Comparison of ENCODE assay signal across 8 cellular contexts in the genomic region with DNA sequence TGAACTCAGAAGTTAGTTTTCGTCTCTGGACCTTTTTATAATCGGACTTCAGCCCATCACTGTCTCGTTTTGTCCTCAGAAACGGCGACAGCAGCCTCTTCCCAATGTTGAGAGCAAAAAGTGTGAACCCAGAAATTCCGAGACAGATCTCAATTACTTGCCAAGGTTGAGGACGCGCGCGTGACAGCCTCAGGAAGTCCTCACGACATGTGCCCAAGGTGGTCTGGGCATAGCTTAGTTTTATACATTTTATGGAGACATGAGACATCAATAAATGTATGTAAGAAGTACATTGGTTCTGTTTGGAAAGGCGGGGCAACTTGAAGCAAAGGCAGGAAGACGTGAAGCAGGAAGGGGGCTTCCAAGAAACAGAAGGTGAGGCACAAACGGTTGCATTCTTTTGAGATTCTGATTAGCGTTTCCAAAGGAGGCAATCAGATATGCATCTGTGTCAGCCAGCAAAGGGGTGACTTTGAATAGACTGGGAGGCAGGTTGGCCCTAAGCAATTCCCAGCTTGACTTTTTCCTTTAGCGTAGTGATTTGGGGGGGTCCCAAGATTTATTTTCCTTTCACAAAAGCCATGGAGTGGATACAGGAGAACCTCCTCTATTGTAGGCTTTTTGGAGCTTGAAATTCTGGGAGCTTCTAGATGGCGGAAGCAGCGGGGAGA. TPM values are rescaled to one million over a fixed set of nuclear protein-coding genes. Genes with fewer than 3 reads are reported as not detected.
DNase-seq lines count a peak whose midpoint lies in the region; ATAC-seq, FAIRE-seq and TF ChIP-seq lines count a peak whose summit lies in the region.

No MANE protein-coding gene starts in this region.

- H3K27me3 Mint-ChIP-seq in activated CD8-positive, alpha-beta T cell treated with anti-CD3 and anti-CD28 coated beads, Interleukin-2, amount 10 ng/mL, durations not matched to agents 7 days and 5 days (ENCODE audit: low read depth), result no peaks in the 10 kb centered on the region

- peak overlapping the region; percentile 97 for H3K27ac ChIP-seq in left ventricle myocardium inferior (replicated peaks)

- no peak for TF ChIP-seq CTCF in left ventricle myocardium inferior (IDR thresholded peaks at IDR 0.05; ENCODE audit: borderline replicate concordance)

- TF ChIP-seq POLR2A in GM12891 (IDR thresholded peaks at IDR 0.05; ENCODE audit: low read depth, low read length), result peak; percentile 86

- H3K9ac ChIP-seq in skeletal muscle satellite cell (ENCODE audit: low read depth, low read length), result peak overlapping the region; percentile 97

- H3K27me3 ChIP-seq in left ventricle myocardium inferior (ENCODE audit: low read depth) (no peaks in the 10 kb centered on the region), skeletal muscle satellite cell (ENCODE audit: control insufficient read depth, insufficient read depth, low read length) (no peaks in the 10 kb centered on the region)

- ATAC-seq in HG02852 (IDR thresholded peaks at IDR 0.05; ENCODE audit: unreplicated experiment) (peak; percentile 23), HG03045 (IDR thresholded peaks at IDR 0.05; ENCODE audit: unreplicated experiment) (no peak), GM18873 (IDR thresholded peaks at IDR 0.05; ENCODE audit: low FRiP score, unreplicated experiment) (no peak)
- ATAC-seq in activated CD8-positive, alpha-beta T cell treated with anti-CD3 and anti-CD28 coated beads, Interleukin-2, amount 10 ng/mL, durations not matched to agents 7 days and 5 days, result peak; percentile 30

- peak overlapping the region; percentile 95 for H3K27ac Mint-ChIP-seq in activated CD8-positive, alpha-beta T cell treated with anti-CD3 and anti-CD28 coated beads, Interleukin-2, amount 10 ng/mL, durations not matched to agents 7 days and 5 days

- H3K4me3 ChIP-seq in left ventricle myocardium inferior, result peak overlapping the region; percentile 93
- H3K4me3 ChIP-seq in skeletal muscle satellite cell (ENCODE audit: low read length), result peak overlapping the region; percentile 75

- no peaks in the 10 kb centered on the region for H3K9me3 Mint-ChIP-seq in activated CD8-positive, alpha-beta T cell treated with anti-CD3 and anti-CD28 coated beads, Interleukin-2, amount 10 ng/mL, durations not matched to agents 7 days and 5 days (ENCODE audit: insufficient read depth)

- peak overlapping the region; percentile 85 for H3K4me3 Mint-ChIP-seq in activated CD8-positive, alpha-beta T cell treated with anti-CD3 and anti-CD28 coated beads, Interleukin-2, amount 10 ng/mL, durations not matched to agents 7 days and 5 days

- H3K36me3 ChIP-seq in left ventricle myocardium inferior, result peaks cover 20% of the 10 kb centered on the region
- peaks cover 10% of the 10 kb centered on the region for H3K36me3 ChIP-seq in skeletal muscle satellite cell (ENCODE audit: insufficient read depth, low read length)

- peaks cover 38% of the 10 kb centered on the region for H3K4me1 Mint-ChIP-seq in activated CD8-positive, alpha-beta T cell treated with anti-CD3 and anti-CD28 coated beads, Interleukin-2, amount 10 ng/mL, durations not matched to agents 7 days and 5 days (ENCODE audit: low read depth)

- peak overlapping the region; percentile 88 for H3K4me2 ChIP-seq in skeletal muscle satellite cell (ENCODE audit: low read length)

- H3K4me1 ChIP-seq in left ventricle myocardium inferior, result peaks cover 48% of the 10 kb centered on the region
- H3K4me1 ChIP-seq in skeletal muscle satellite cell (ENCODE audit: control insufficient read depth, insufficient read depth, low read length), result peaks cover 21% of the 10 kb centered on the region

- peak; percentile 5 for FAIRE-seq in GM12891 (lab: Jason Lieb, UNC)

- CTCF ChIA-PET in activated CD8-positive, alpha-beta T cell treated with anti-CD3 and anti-CD28 coated beads, Interleukin-2, amount 10 ng/mL, durations not matched to agents 7 days and 5 days (lab: Charles Lee), result interaction anchor here (0.7 to 4.5 kb wide), 42 partner anchors 8 to 406 kb away, joined by 3 to 76 read pairs (median 5); a partner anchor contains a TSS

- intact Hi-C loops in left ventricle myocardium inferior (cut with micrococcal nuclease), result no loop called here

- no peaks in the 10 kb centered on the region for H3K9me3 ChIP-seq in left ventricle myocardium inferior (replicated peaks)
- no peaks in the 10 kb centered on the region for H3K9me3 ChIP-seq in skeletal muscle satellite cell (replicated peaks; ENCODE audit: low read length)

- POLR2A ChIA-PET in activated CD8-positive, alpha-beta T cell treated with anti-CD3 and anti-CD28 coated beads, Interleukin-2, amount 10 ng/mL, durations not matched to agents 7 days and 5 days (lab: Charles Lee), result interaction anchor here (0.7 to 4.3 kb wide), 37 partner anchors 8 to 162 kb away, joined by 3 to 80 read pairs (median 5); a partner anchor contains a TSS

- peaks cover 30% of the 10 kb centered on the region for H3K36me3 Mint-ChIP-seq in activated CD8-positive, alpha-beta T cell treated with anti-CD3 and anti-CD28 coated beads, Interleukin-2, amount 10 ng/mL, durations not matched to agents 7 days and 5 days (ENCODE audit: low read depth)

- DNase-seq in GM12891 (ENCODE audit: insufficient read length, low spot score), result no peak
- no peak for DNase-seq in activated CD8-positive, alpha-beta T cell treated with anti-CD3 and anti-CD28 coated beads, Interleukin-2, amount 10 ng/mL, durations not matched to agents 7 days and 5 days
- DNase-seq in left ventricle myocardium inferior, result no peak
- no peak for DNase-seq in SIG-M5 treated with dmso at 0.1 percent for 504 hours (lab: John Stamatoyannopoulos, UW; ENCODE audit: unreplicated experiment)

TF ChIP-seq in GM12891, 5 proteins besides CTCF, POLR2A, EP300 and RAD21:
- TF ChIP-seq TAF1 (IDR thresholded peaks at IDR 0.05; ENCODE audit: low read depth, low read length) (no peak), POLR2AphosphoS5 (IDR thresholded peaks at IDR 0.05; ENCODE audit: low read depth, low read length) (peak; percentile 43)
TF ChIP-seq in GM12891: peak in this region for 1.

RNA-seq across cellular contexts. Expression of a gene that starts 0.6 kb away (rescaled TPM):
- 3.9 TPM for polyA plus RNA-seq in GM12891 (2012; ENCODE audit: low read depth, missing spikeins)
- total RNA-seq in activated CD8-positive, alpha-beta T cell treated with anti-CD3 and anti-CD28 coated beads, Interleukin-2, amount 10 ng/mL, durations not matched to agents 7 days and 5 days, result 10 to 100 TPM in 1 of 2 experiments, 1 to 10 TPM in 1; 8.9 to 10.8 TPM
- total RNA-seq in left ventricle myocardium inferior, result 8.9 TPM
- 4.6 and 7.0 TPM in 2 replicates for total RNA-seq in skeletal muscle satellite cell (2012; rRNA removed)

RNA-seq across cellular contexts. Expression of a gene that starts 8.9 kb away (rescaled TPM):
- 14.0 TPM for polyA plus RNA-seq in GM12891 (2012; ENCODE audit: low read depth, missing spikeins)
- total RNA-seq in activated CD8-positive, alpha-beta T cell treated with anti-CD3 and anti-CD28 coated beads, Interleukin-2, amount 10 ng/mL, durations not matched to agents 7 days and 5 days, result 1 to 10 TPM; 6.7 to 7.0 TPM
- total RNA-seq in left ventricle myocardium inferior, result 61.1 TPM
- 15.7 and 17.7 TPM in 2 replicates for total RNA-seq in skeletal muscle satellite cell (2012; rRNA removed)

RNA-seq across cellular contexts. Expression of a gene that starts 22.9 kb away (rescaled TPM):
- 4.2 TPM for polyA plus RNA-seq in GM12891 (2012; ENCODE audit: low read depth, missing spikeins)
- 10 to 100 TPM; 15.2 to 15.4 TPM for total RNA-seq in activated CD8-positive, alpha-beta T cell treated with anti-CD3 and anti-CD28 coated beads, Interleukin-2, amount 10 ng/mL, durations not matched to agents 7 days and 5 days
- 8.9 TPM for total RNA-seq in left ventricle myocardium inferior
- 6.6 and 8.1 TPM in 2 replicates for total RNA-seq in skeletal muscle satellite cell (2012; rRNA removed)

RNA-seq across cellular contexts. Expression of a gene that starts 36.3 kb away (rescaled TPM):
- polyA plus RNA-seq in GM12891 (2012; ENCODE audit: low read depth, missing spikeins), result 7.4 TPM
- 10 to 100 TPM; 12.5 to 13.4 TPM for total RNA-seq in activated CD8-positive, alpha-beta T cell treated with anti-CD3 and anti-CD28 coated beads, Interleukin-2, amount 10 ng/mL, durations not matched to agents 7 days and 5 days
- 10.8 TPM for total RNA-seq in left ventricle myocardium inferior
- total RNA-seq in skeletal muscle satellite cell (2012; rRNA removed), result 3.8 and 11.4 TPM in 2 replicates

RNA-seq across cellular contexts. Expression of a gene that starts 50.3 kb away (rescaled TPM):
- polyA plus RNA-seq in GM12891 (2012; ENCODE audit: low read depth, missing spikeins), result 3.9 TPM
- total RNA-seq in activated CD8-positive, alpha-beta T cell treated with anti-CD3 and anti-CD28 coated beads, Interleukin-2, amount 10 ng/mL, durations not matched to agents 7 days and 5 days, result 10 to 100 TPM; 11.7 to 13.7 TPM
- 7.1 TPM for total RNA-seq in left ventricle myocardium inferior
- 6.8 and 7.2 TPM in 2 replicates for total RNA-seq in skeletal muscle satellite cell (2012; rRNA removed)

Comparison
In these comparisons a context has a peak if more than half of its experiments do, and no peak if none do; other contexts are left out.
1. ATAC-seq: peak in HG02852 (single experiment) and activated CD8-positive, alpha-beta T cell treated with anti-CD3 and anti-CD28 coated beads, Interleukin-2, amount 10 ng/mL, durations not matched to agents 7 days and 5 days (single experiment); none in HG03045 (single experiment) and GM18873 (single experiment).